ENCODE assay signal across 16 cellular contexts in the genomic region with DNA sequence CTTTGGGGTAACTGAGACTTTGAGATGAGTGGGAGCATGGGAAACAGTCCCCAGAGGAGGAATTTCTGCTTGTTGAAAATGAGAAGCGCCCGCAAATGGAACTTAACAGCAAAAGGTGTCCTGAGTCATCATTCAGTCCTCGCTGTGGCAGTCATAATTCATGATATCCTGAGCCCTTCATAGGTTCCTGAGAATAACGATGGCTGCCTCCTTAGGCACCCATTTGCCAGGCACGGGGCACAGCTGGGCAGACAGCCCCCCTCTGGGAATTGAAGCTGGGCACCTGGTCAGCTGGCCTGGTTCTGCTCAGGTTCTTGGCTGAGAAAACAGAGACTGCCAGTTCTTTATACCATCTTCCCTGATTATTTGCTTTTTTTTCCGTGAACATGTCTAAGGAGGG.
A peak's percentile ranks its signal among the peaks of the same experiment; 100 is the strongest.
DNase-seq lines count a peak whose midpoint lies in the region; ATAC-seq and TF ChIP-seq lines count a peak whose summit lies in the region.
"Had no signal": no experiment of that assay in that cellular context is flagged by ENCODE, and none has a peak within 500 bp of the region (broad histone marks: within the 10 kb centered on the region; RNA-seq: fewer than 3 reads in every experiment).

No MANE protein-coding gene starts in this region.

- TF ChIP-seq CTCF in psoas muscle (IDR thresholded peaks at IDR 0.05) (no peak), MCF 10A (IDR thresholded peaks at IDR 0.05; ENCODE audit: unreplicated experiment) (no peak), tibial artery (IDR thresholded peaks at IDR 0.05) (no peak)

- CTCF ChIA-PET in MCF 10A (lab: Yijun Ruan, JAX) = interaction anchor here (0.8 to 8.8 kb wide), 5 partner anchors 23 to 776 kb away, joined by 3 to 156 read pairs (median 3); no protein-coding TSS in a partner anchor
- CTCF ChIA-PET in activated CD8-positive, alpha-beta T cell treated with anti-CD3 and anti-CD28 coated beads, Interleukin-2, amount 10 ng/mL, durations not matched to agents 7 days and 5 days (lab: Charles Lee) = no interaction called here

- no peaks in the 10 kb centered on the region for H3K27me3 Mint-ChIP-seq in MCF 10A (ENCODE audit: insufficient read depth, unreplicated experiment)
- peaks cover 10% of the 10 kb centered on the region for H3K27me3 Mint-ChIP-seq in activated CD8-positive, alpha-beta T cell treated with anti-CD3 and anti-CD28 coated beads, Interleukin-2, amount 10 ng/mL, durations not matched to agents 7 days and 5 days (ENCODE audit: low read depth)

- H3K36me3 Mint-ChIP-seq in MCF 10A (ENCODE audit: insufficient read depth, unreplicated experiment) = no peaks in the 10 kb centered on the region
- H3K36me3 Mint-ChIP-seq in activated CD8-positive, alpha-beta T cell treated with anti-CD3 and anti-CD28 coated beads, Interleukin-2, amount 10 ng/mL, durations not matched to agents 7 days and 5 days (ENCODE audit: low read depth) = no peaks in the 10 kb centered on the region
- H3K36me3 Mint-ChIP-seq: CD8-positive, alpha-beta T cell had no signal

- H3K9me3 Mint-ChIP-seq in MCF 10A (ENCODE audit: unreplicated experiment) = no peaks in the 10 kb centered on the region
- H3K9me3 Mint-ChIP-seq in activated CD8-positive, alpha-beta T cell treated with anti-CD3 and anti-CD28 coated beads, Interleukin-2, amount 10 ng/mL, durations not matched to agents 7 days and 5 days (ENCODE audit: insufficient read depth) = no peaks in the 10 kb centered on the region
- H3K9me3 Mint-ChIP-seq: CD4-positive, alpha-beta T cell; CD8-positive, alpha-beta T cell had no signal

- peak overlapping the region; percentile 3 for H3K27ac ChIP-seq in psoas muscle
- no peak overlapping the region for H3K27ac ChIP-seq in tibial artery
- H3K27ac ChIP-seq: A549; BLaER1 treated with 17β-estradiol and CSF1 and Interleukin-3, amounts not matched to agents 10 nM and 100 nM; C4-2B had no signal

- H3K4me3 Mint-ChIP-seq in MCF 10A (ENCODE audit: unreplicated experiment) = no peak overlapping the region
- H3K4me3 Mint-ChIP-seq in activated CD8-positive, alpha-beta T cell treated with anti-CD3 and anti-CD28 coated beads, Interleukin-2, amount 10 ng/mL, durations not matched to agents 7 days and 5 days = no peak overlapping the region
- H3K4me3 Mint-ChIP-seq: B cell; CD4-positive, alpha-beta T cell; CD8-positive, alpha-beta T cell had no signal

- H3K27ac Mint-ChIP-seq in MCF 10A (ENCODE audit: low read depth, unreplicated experiment) = no peak overlapping the region
- no peak overlapping the region for H3K27ac Mint-ChIP-seq in activated CD8-positive, alpha-beta T cell treated with anti-CD3 and anti-CD28 coated beads, Interleukin-2, amount 10 ng/mL, durations not matched to agents 7 days and 5 days
- H3K27ac Mint-ChIP-seq: B cell; CD4-positive, alpha-beta T cell; CD8-positive, alpha-beta T cell had no signal

- POLR2A ChIA-PET in MCF 10A (lab: Yijun Ruan, JAX) = no interaction called here
- POLR2A ChIA-PET in activated CD8-positive, alpha-beta T cell treated with anti-CD3 and anti-CD28 coated beads, Interleukin-2, amount 10 ng/mL, durations not matched to agents 7 days and 5 days (lab: Charles Lee) = no interaction called here

- H3K4me1 ChIP-seq in psoas muscle = peaks cover 15% of the 10 kb centered on the region
- H3K4me1 ChIP-seq in tibial artery = no peaks in the 10 kb centered on the region
- H3K4me1 ChIP-seq: A549; BLaER1 treated with 17β-estradiol and CSF1 and Interleukin-3, amounts not matched to agents 10 nM and 100 nM; Caco-2 had no signal

- H3K36me3 ChIP-seq in psoas muscle (ENCODE audit: insufficient read depth in 1 of 2, low read depth in 1 of 2) = no peaks in the 10 kb centered on the region
- H3K36me3 ChIP-seq in tibial artery = no peaks in the 10 kb centered on the region
- H3K36me3 ChIP-seq: BLaER1 treated with 17β-estradiol and CSF1 and Interleukin-3, amounts not matched to agents 10 nM and 100 nM had no signal

- H3K27me3 ChIP-seq in psoas muscle (ENCODE audit: insufficient read depth in 3 of 3, low read length in 2 of 3) (no peaks in the 10 kb centered on the region), tibial artery (peaks cover 0 to 12% of the 10 kb centered on the region in 2 donors)

- H3K4me3 ChIP-seq in psoas muscle (no peak overlapping the region), tibial artery (no peak overlapping the region)
- H3K4me3 ChIP-seq: A549; BLaER1 treated with 17β-estradiol and CSF1 and Interleukin-3, amounts not matched to agents 10 nM and 100 nM had no signal

- no TSS peak for BruUV-seq in MCF 10A (replicated peaks; lab: Mats Ljungman, UMichigan)

- H3K9me3 ChIP-seq in psoas muscle (no peaks in the 10 kb centered on the region), tibial artery (no peaks in the 10 kb centered on the region)
- H3K9me3 ChIP-seq: A549; BLaER1 treated with 17β-estradiol and CSF1 and Interleukin-3, amounts not matched to agents 10 nM and 100 nM; Caco-2 had no signal

- 50 to 72% (median 57%) methylated on average over 6 of the region's 6 CpGs for WGBS in psoas muscle, 3 donors

- DNase-seq in left kidney (ENCODE audit: low read depth, low spot score) (peak; percentile 46), psoas muscle (no peak), MCF 10A (ENCODE audit: unreplicated experiment) (no peak), tibial artery (no peak)
- DNase-seq in activated CD8-positive, alpha-beta T cell treated with anti-CD3 and anti-CD28 coated beads, Interleukin-2, amount 10 ng/mL, durations not matched to agents 7 days and 5 days = no peak
- DNase-seq: 8988T; AML-193; Calu3; CD4-positive, alpha-beta T cell; CD8-positive, alpha-beta T cell; GF-D8 had no signal

- no peaks in the 10 kb centered on the region for H3K4me1 Mint-ChIP-seq in MCF 10A (ENCODE audit: insufficient read depth, unreplicated experiment)
- H3K4me1 Mint-ChIP-seq in activated CD8-positive, alpha-beta T cell treated with anti-CD3 and anti-CD28 coated beads, Interleukin-2, amount 10 ng/mL, durations not matched to agents 7 days and 5 days (ENCODE audit: low read depth) = no peaks in the 10 kb centered on the region

- peak in 3 of 4 donors; percentile 49 to 61 (median 60) for ATAC-seq in psoas muscle
- no peak for ATAC-seq in activated CD8-positive, alpha-beta T cell treated with anti-CD3 and anti-CD28 coated beads, Interleukin-2, amount 10 ng/mL, durations not matched to agents 7 days and 5 days
- ATAC-seq: A549; CD8-positive, alpha-beta T cell had no signal

- intact Hi-C loops in psoas muscle (cut with DNase I) = no loop called here
- intact Hi-C loops in MCF 10A (cut with micrococcal nuclease) = no loop called here
- intact Hi-C loops in tibial artery (cut with DNase I; ENCODE audit: low total_unique reads) = no loop called here
